In genomic region chr15:75532413-75533250, GRCh38 we compare ENCODE assay signal across 8 cellular contexts. TPM values are rescaled to one million over a fixed set of nuclear protein-coding genes. Genes with fewer than 3 reads are reported as not detected.
A peak's percentile ranks its signal among the peaks of the same experiment; 100 is the strongest.
DNase-seq lines count a peak whose midpoint lies in the region; ATAC-seq and TF ChIP-seq lines count a peak whose summit lies in the region.

No MANE protein-coding gene starts in this region.

- no peaks in the 10 kb centered on the region for H4K20me1 ChIP-seq in KMS-11 (ENCODE audit: insufficient read depth)

- no peaks in the 10 kb centered on the region for H3K9me3 Mint-ChIP-seq in CD4-positive, alpha-beta T cell

- peak; percentile 7 for TF ChIP-seq CTCF in CD4-positive, alpha-beta T cell (IDR thresholded peaks at IDR 0.05)
- peak; percentile 50 for TF ChIP-seq CTCF in KMS-11 (conservative IDR thresholded peaks at IDR 0.05; ENCODE audit: low read depth, low read length)
- peak; percentile 13 for TF ChIP-seq CTCF in astrocyte of the cerebellum (IDR thresholded peaks at IDR 0.05; ENCODE audit: low read depth, low read length, missing control alignments)
- TF ChIP-seq CTCF in spleen (IDR thresholded peaks at IDR 0.05 in 8 of 11, conservative IDR thresholded peaks at IDR 0.05 in 3 of 11): peak in 6 of 11 experiments; percentile 27 to 51 (median 42)

- intact Hi-C loops in CD4-positive, alpha-beta T cell (cut with DNase I, micrococcal nuclease): no loop called here
- intact Hi-C loops in spleen (cut with DNase I; ENCODE audit: low total_unique reads) (no loop called here), posterior vena cava (cut with DNase I) (no loop called here)

- WGBS in spleen, 5 donors: 79 to 93% (median 88%) methylated on average over 1 of the region's 1 CpG

- POLR2A ChIA-PET in CD4-positive, alpha-beta T cell (lab: Charles Lee): no interaction called here

- H3K79me2 ChIP-seq in KMS-11 (ENCODE audit: insufficient read depth, low read depth): no peaks in the 10 kb centered on the region

- H3K4me3 ChIP-seq in KMS-11 (IDR thresholded peaks at IDR 0.05; ENCODE audit: insufficient read depth, low read depth, low read length): no peak overlapping the region
- no peak overlapping the region for H3K4me3 ChIP-seq in astrocyte of the cerebellum (ENCODE audit: low read depth, low read length)
- H3K4me3 ChIP-seq in spleen: no peak overlapping the region

- H3K4me3 Mint-ChIP-seq in CD4-positive, alpha-beta T cell: no peak overlapping the region

- H3K27ac Mint-ChIP-seq in CD4-positive, alpha-beta T cell: no peak overlapping the region

- in situ Hi-C loops in astrocyte of the cerebellum (cut with HindIII; ENCODE audit: low sequenced_read_pairs): no loop called here

- H3K27ac ChIP-seq in CD4-positive, alpha-beta T cell (ENCODE audit: low read depth, low read length): no peak overlapping the region
- no peak overlapping the region for H3K27ac ChIP-seq in KMS-11
- peak overlapping the region in 4 of 8 donors; percentile 23 to 33 (median 28) for H3K27ac ChIP-seq in spleen

- H3K27me3 Mint-ChIP-seq in CD4-positive, alpha-beta T cell: no peaks in the 10 kb centered on the region

- H3K4me1 Mint-ChIP-seq in CD4-positive, alpha-beta T cell (ENCODE audit: low read depth): peaks cover 37% of the 10 kb centered on the region

- H3K36me3 ChIP-seq in KMS-11 (ENCODE audit: insufficient read depth): no peaks in the 10 kb centered on the region
- peaks cover 0 to 6% (median 0%) of the 10 kb centered on the region in 6 donors for H3K36me3 ChIP-seq in spleen

- DNase-seq in CD4-positive, alpha-beta T cell: no peak
- DNase-seq in astrocyte of the cerebellum (ENCODE audit: low read depth): peak; percentile 77
- DNase-seq in iPS-NIHi11 (ENCODE audit: low spot score): peak; percentile 52
- no peak for DNase-seq in spleen
- DNase-seq in posterior vena cava (ENCODE audit: low spot score): no peak
- no peak for DNase-seq in NCI-H1694 (lab: John Stamatoyannopoulos, UW)

- no peaks in the 10 kb centered on the region for H3K27me3 ChIP-seq in CD4-positive, alpha-beta T cell (ENCODE audit: control insufficient read depth, insufficient read depth, low read length)
- H3K27me3 ChIP-seq in KMS-11 (ENCODE audit: insufficient read depth, low read depth) (no peaks in the 10 kb centered on the region), spleen (replicated peaks in 1 of 7) (no peaks in the 10 kb centered on the region)

- CTCF ChIA-PET in CD4-positive, alpha-beta T cell (lab: Charles Lee): interaction anchor here (0.6 to 1.5 kb wide), 2 partner anchors 58 to 72 kb away, joined by 3 to 4 read pairs; no protein-coding TSS in a partner anchor

- H3K4me1 ChIP-seq in KMS-11 (ENCODE audit: low read depth, poor library complexity, severe bottlenecking): no peaks in the 10 kb centered on the region
- H3K4me1 ChIP-seq in spleen: peaks cover 0 to 34% (median 14%) of the 10 kb centered on the region in 6 donors

- no peak overlapping the region for H3K4me2 ChIP-seq in KMS-11

- no peak for ATAC-seq in CD4-positive, alpha-beta T cell (ENCODE audit: poor library complexity)
- ATAC-seq in GM18909 (IDR thresholded peaks at IDR 0.05; ENCODE audit: poor library complexity, unreplicated experiment): no peak

- no peak overlapping the region for H2AFZ ChIP-seq in KMS-11 (ENCODE audit: low read depth)

- peaks cover 3% of the 10 kb centered on the region for H3K36me3 Mint-ChIP-seq in CD4-positive, alpha-beta T cell (ENCODE audit: low read depth)

- no peak for TF ChIP-seq POLR2A in spleen (IDR thresholded peaks at IDR 0.05)

- no peaks in the 10 kb centered on the region for H3K9me3 ChIP-seq in CD4-positive, alpha-beta T cell (ENCODE audit: control insufficient read depth, low read length)
- H3K9me3 ChIP-seq in spleen: no peaks in the 10 kb centered on the region

- H3K9ac ChIP-seq in KMS-11: no peak overlapping the region

RNA-seq across cellular contexts. Expression of gene PTPN9, which starts 46.5 kb away (rescaled TPM):
- total RNA-seq in CD4-positive, alpha-beta T cell: 1 to 10 TPM; 8.1 to 8.2 TPM
- total RNA-seq in spleen (10 to 100 TPM; 19.1 to 32.5 (median 24.9) TPM), posterior vena cava (10 to 100 TPM; 21.7 to 23.5 TPM)
- polyA plus RNA-seq in spleen: 1 to 10 TPM; 4.6 to 9.5 (median 7.9) TPM

Comparison
In these comparisons a context has a peak if more than half of its experiments do, and no peak if none do; other contexts are left out.
1. DNase-seq: peak in astrocyte of the cerebellum (single experiment) and iPS-NIHi11 (single experiment); none in CD4-positive, alpha-beta T cell (0 of 10), spleen (single experiment), posterior vena cava (single experiment) and NCI-H1694 (single experiment).
2. Peak in every context shown above with its lines, with median percentiles within 50 percentile points of each other: CTCF ChIP-seq.